In genomic region chr12:28799337-28799736, GRCh38 we compare ENCODE assay signal across 15 cellular contexts.
"Had no signal": no experiment of that assay in that cellular context is flagged by ENCODE, and none has a peak within 500 bp of the region (broad histone marks: within the 10 kb centered on the region; RNA-seq: fewer than 3 reads in every experiment).

No MANE protein-coding gene starts in this region.

- DNase-seq: activated CD4-positive, alpha-beta T cell treated with anti-CD3 and anti-CD28 coated beads, Interleukin-2, amount 50 U/mL, for 4 hours; activated effector memory CD4-positive, alpha-beta T cell treated with Interleukin-2 at 50 U/mL for 16 hours; activated T-cell treated with anti-CD3 and anti-CD28 coated beads, Interleukin-2, amount 50 U/mL, for 1 hour; erythroblast; foreskin fibroblast; left ventricle myocardium inferior; ovary; stimulated activated CD4-positive, alpha-beta T cell treated with anti-CD3 and anti-CD28 coated beads, Interleukin-4, amount 100 ng/mL, for 24 hours; stimulated activated naive CD8-positive, alpha-beta T cell treated with anti-CD3 and anti-CD28 coated beads, Interleukin-15, amount 100 ng/mL, for 72 hours had no signal

- ATAC-seq: stimulated activated naive CD8-positive, alpha-beta T cell treated with anti-CD3 and anti-CD28 coated beads, Interleukin-15, amount 100 ng/mL, for 72 hours had no signal

- H3K36me3 ChIP-seq: left ventricle myocardium inferior, neural progenitor cell, ovary, thoracic aorta had no signal

- H3K27me3 Mint-ChIP-seq: brain; dendritic cell treated with granulocyte-macrophage colony-stimulating factor and Interleukin-4, amounts not matched to agents 40 ng/mL and 50 ng/mL, for 4 days had no signal

- H3K9me3 Mint-ChIP-seq: activated naive CD4-positive, alpha-beta T cell treated with anti-CD3 and anti-CD28 coated beads, Interleukin-2, amount 50 U/mL, for 24 hours; dendritic cell treated with granulocyte-macrophage colony-stimulating factor and Interleukin-4, amounts not matched to agents 40 ng/mL and 50 ng/mL, for 4 days; neural progenitor cell; stimulated activated naive CD8-positive, alpha-beta T cell treated with anti-CD3 and anti-CD28 coated beads, Interleukin-15, amount 100 ng/mL, for 72 hours; T-helper 1 cell treated with Interleukin-12 subunit alpha and Interleukin-12 subunit beta and Interleukin-4 antibody, amounts not matched to agents 30 μg/mL and 1 μg/mL, for 36 hours had no signal

- H3K4me1 Mint-ChIP-seq: activated naive CD4-positive, alpha-beta T cell treated with anti-CD3 and anti-CD28 coated beads, Interleukin-2, amount 50 U/mL, for 24 hours; stimulated activated naive CD8-positive, alpha-beta T cell treated with anti-CD3 and anti-CD28 coated beads, Interleukin-15, amount 100 ng/mL, for 72 hours had no signal

- H3K27ac Mint-ChIP-seq: activated naive CD4-positive, alpha-beta T cell treated with anti-CD3 and anti-CD28 coated beads, Interleukin-2, amount 50 U/mL, for 24 hours; brain; dendritic cell treated with granulocyte-macrophage colony-stimulating factor and Interleukin-4, amounts not matched to agents 40 ng/mL and 50 ng/mL, for 4 days; neural progenitor cell; stimulated activated naive CD8-positive, alpha-beta T cell treated with anti-CD3 and anti-CD28 coated beads, Interleukin-15, amount 100 ng/mL, for 72 hours; T-helper 1 cell treated with Interleukin-12 subunit alpha and Interleukin-12 subunit beta and Interleukin-4 antibody, amounts not matched to agents 30 μg/mL and 1 μg/mL, for 36 hours had no signal

- H3K4me3 ChIP-seq: left ventricle myocardium inferior, neural progenitor cell, ovary, thoracic aorta had no signal

- H3K27ac ChIP-seq: left ventricle myocardium inferior, neural progenitor cell, ovary, thoracic aorta had no signal

- H3K36me3 Mint-ChIP-seq: activated naive CD4-positive, alpha-beta T cell treated with anti-CD3 and anti-CD28 coated beads, Interleukin-2, amount 50 U/mL, for 24 hours; brain had no signal

- H3K4me1 ChIP-seq: neural progenitor cell had no signal

- H3K9me3 ChIP-seq: ovary, thoracic aorta had no signal

- H3K27me3 ChIP-seq: neural progenitor cell, ovary had no signal

- H3K4me3 Mint-ChIP-seq: activated naive CD4-positive, alpha-beta T cell treated with anti-CD3 and anti-CD28 coated beads, Interleukin-2, amount 50 U/mL, for 24 hours; brain; dendritic cell treated with granulocyte-macrophage colony-stimulating factor and Interleukin-4, amounts not matched to agents 40 ng/mL and 50 ng/mL, for 4 days; neural progenitor cell; stimulated activated naive CD8-positive, alpha-beta T cell treated with anti-CD3 and anti-CD28 coated beads, Interleukin-15, amount 100 ng/mL, for 72 hours; T-helper 1 cell treated with Interleukin-12 subunit alpha and Interleukin-12 subunit beta and Interleukin-4 antibody, amounts not matched to agents 30 μg/mL and 1 μg/mL, for 36 hours had no signal
